In the genomic region with DNA sequence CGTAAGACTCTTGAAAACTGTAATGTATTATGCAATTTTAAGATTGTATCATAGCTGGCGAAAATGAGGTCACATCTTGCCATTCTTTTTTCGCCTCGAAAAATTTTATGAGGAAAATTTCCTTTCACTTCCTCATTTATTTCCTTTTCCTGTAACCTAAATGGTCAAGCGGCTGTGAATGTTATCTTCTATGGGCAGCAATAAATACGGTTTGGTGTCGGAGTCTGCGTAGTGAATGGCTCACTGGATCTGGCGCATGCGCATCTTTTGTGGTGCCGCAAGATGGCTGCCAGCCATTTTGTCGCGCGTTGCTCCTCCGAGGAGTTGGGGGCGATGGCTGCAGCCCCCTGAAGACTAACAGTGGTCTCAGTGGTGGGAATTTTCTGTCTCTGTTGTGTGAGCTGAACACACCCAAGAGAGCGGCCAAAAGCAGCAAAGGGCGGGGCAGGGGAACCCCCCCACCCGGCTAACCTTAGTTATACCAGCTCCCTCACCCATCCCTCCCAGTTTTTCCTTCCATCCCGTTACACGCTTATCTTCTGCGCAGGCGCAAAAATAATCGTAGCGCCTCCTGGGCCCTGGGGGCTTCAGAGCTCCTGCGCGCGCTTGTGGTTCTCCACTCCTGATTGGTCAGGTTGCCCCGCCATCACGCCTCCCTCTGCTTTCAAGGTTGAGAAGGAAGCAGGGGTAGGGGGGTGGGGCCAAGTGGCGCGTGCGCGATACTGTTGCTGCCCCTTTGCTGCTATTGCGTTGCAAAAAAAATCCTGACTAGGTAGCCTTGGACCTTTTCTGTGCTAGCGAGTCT, we compare ENCODE assay signal across 1 cellular context.
TF ChIP-seq lines count a peak whose summit lies in the region.

A gene (plus strand): TSS at position 722 of the 805 bp plus-strand sequence. CDS start 568 bp downstream, outside the sequence.

TF ChIP-seq in HepG2, 621 proteins besides CTCF, POLR2A, EP300 and RAD21 (continued from another document and continues in another):
- TF ChIP-seq, protein P1, sequence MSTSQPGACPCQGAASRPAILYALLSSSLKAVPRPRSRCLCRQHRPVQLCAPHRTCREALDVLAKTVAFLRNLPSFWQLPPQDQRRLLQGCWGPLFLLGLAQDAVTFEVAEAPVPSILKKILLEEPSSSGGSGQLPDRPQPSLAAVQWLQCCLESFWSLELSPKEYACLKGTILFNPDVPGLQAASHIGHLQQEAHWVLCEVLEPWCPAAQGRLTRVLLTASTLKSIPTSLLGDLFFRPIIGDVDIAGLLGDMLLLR (CRISPR knock-in tag; IDR thresholded peaks at IDR 0.05): no peak
- peak; percentile 83 for TF ChIP-seq POLR2AphosphoS5 (IDR thresholded peaks at IDR 0.05; ENCODE audit: low read depth, low read length)
- TF ChIP-seq, protein P2, sequence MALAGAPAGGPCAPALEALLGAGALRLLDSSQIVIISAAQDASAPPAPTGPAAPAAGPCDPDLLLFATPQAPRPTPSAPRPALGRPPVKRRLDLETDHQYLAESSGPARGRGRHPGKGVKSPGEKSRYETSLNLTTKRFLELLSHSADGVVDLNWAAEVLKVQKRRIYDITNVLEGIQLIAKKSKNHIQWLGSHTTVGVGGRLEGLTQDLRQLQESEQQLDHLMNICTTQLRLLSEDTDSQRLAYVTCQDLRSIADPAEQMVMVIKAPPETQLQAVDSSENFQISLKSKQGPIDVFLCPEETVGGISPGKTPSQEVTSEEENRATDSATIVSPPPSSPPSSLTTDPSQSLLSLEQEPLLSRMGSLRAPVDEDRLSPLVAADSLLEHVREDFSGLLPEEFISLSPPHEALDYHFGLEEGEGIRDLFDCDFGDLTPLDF (CRISPR knock-in tag; IDR thresholded peaks at IDR 0.05): peak; percentile 95
- TF ChIP-seq GZF1 (CRISPR knock-in tag; IDR thresholded peaks at IDR 0.05): peak; percentile 82; the same call in 1 of the 2 replicates
- TF ChIP-seq, protein P3, sequence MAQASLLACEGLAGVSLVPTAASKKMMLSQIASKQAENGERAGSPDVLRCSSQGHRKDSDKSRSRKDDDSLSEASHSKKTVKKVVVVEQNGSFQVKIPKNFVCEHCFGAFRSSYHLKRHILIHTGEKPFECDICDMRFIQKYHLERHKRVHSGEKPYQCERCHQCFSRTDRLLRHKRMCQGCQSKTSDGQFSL (CRISPR knock-in tag; IDR thresholded peaks at IDR 0.05): peak; percentile 97
- no peak for TF ChIP-seq CBX5 (CRISPR knock-in tag; IDR thresholded peaks at IDR 0.05; ENCODE audit: borderline replicate concordance)
- no peak; the same call in 1 of the 2 replicates for TF ChIP-seq NCOR1 (IDR thresholded peaks at IDR 0.05; ENCODE audit: borderline replicate concordance, low read length)
- no peak for TF ChIP-seq MBD4 (IDR thresholded peaks at IDR 0.05; ENCODE audit: borderline replicate concordance, low read length)
- TF ChIP-seq, protein P4, sequence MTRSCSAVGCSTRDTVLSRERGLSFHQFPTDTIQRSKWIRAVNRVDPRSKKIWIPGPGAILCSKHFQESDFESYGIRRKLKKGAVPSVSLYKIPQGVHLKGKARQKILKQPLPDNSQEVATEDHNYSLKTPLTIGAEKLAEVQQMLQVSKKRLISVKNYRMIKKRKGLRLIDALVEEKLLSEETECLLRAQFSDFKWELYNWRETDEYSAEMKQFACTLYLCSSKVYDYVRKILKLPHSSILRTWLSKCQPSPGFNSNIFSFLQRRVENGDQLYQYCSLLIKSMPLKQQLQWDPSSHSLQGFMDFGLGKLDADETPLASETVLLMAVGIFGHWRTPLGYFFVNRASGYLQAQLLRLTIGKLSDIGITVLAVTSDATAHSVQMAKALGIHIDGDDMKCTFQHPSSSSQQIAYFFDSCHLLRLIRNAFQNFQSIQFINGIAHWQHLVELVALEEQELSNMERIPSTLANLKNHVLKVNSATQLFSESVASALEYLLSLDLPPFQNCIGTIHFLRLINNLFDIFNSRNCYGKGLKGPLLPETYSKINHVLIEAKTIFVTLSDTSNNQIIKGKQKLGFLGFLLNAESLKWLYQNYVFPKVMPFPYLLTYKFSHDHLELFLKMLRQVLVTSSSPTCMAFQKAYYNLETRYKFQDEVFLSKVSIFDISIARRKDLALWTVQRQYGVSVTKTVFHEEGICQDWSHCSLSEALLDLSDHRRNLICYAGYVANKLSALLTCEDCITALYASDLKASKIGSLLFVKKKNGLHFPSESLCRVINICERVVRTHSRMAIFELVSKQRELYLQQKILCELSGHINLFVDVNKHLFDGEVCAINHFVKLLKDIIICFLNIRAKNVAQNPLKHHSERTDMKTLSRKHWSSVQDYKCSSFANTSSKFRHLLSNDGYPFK (CRISPR knock-in tag; IDR thresholded peaks at IDR 0.05; ENCODE audit: borderline replicate concordance): peak; percentile 15; the same call in 1 of the 2 replicates
- TF ChIP-seq KDM5A (IDR thresholded peaks at IDR 0.05; ENCODE audit: borderline replicate concordance, low read length): no peak
- TF ChIP-seq ZNF550 (CRISPR knock-in tag; IDR thresholded peaks at IDR 0.05; ENCODE audit: borderline replicate concordance): no peak
- TF ChIP-seq ZBTB3 (CRISPR knock-in tag; IDR thresholded peaks at IDR 0.05; ENCODE audit: borderline replicate concordance, low read depth): no peak
- no peak for TF ChIP-seq ZNF224 (CRISPR knock-in tag; IDR thresholded peaks at IDR 0.05)
- TF ChIP-seq NCOA2 (CRISPR knock-in tag; IDR thresholded peaks at IDR 0.05): no peak
- no peak for TF ChIP-seq KDM1A (CRISPR knock-in tag; IDR thresholded peaks at IDR 0.05)
- TF ChIP-seq, protein P5, sequence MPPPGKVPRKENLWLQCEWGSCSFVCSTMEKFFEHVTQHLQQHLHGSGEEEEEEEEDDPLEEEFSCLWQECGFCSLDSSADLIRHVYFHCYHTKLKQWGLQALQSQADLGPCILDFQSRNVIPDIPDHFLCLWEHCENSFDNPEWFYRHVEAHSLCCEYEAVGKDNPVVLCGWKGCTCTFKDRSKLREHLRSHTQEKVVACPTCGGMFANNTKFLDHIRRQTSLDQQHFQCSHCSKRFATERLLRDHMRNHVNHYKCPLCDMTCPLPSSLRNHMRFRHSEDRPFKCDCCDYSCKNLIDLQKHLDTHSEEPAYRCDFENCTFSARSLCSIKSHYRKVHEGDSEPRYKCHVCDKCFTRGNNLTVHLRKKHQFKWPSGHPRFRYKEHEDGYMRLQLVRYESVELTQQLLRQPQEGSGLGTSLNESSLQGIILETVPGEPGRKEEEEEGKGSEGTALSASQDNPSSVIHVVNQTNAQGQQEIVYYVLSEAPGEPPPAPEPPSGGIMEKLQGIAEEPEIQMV (CRISPR knock-in tag; IDR thresholded peaks at IDR 0.05; ENCODE audit: low read depth): no peak
- no peak for TF ChIP-seq RBAK (CRISPR knock-in tag; IDR thresholded peaks at IDR 0.05)
- TF ChIP-seq ZNF564 (CRISPR knock-in tag; IDR thresholded peaks at IDR 0.05): no peak
- TF ChIP-seq FOXA3 (CRISPR knock-in tag; IDR thresholded peaks at IDR 0.05): peak; percentile 19; the same call in 1 of the 2 replicates
- TF ChIP-seq ZC3H4 (CRISPR knock-in tag; IDR thresholded peaks at IDR 0.05; ENCODE audit: borderline replicate concordance): no peak
- TF ChIP-seq ZNF350 (CRISPR knock-in tag; IDR thresholded peaks at IDR 0.05; ENCODE audit: borderline replicate concordance, low read depth): peak; percentile 45; the same call in 1 of the 2 replicates
- no peak for TF ChIP-seq EEA1 (CRISPR knock-in tag; IDR thresholded peaks at IDR 0.05; ENCODE audit: borderline replicate concordance)
- peak; percentile 2; the same call in 1 of the 2 replicates for TF ChIP-seq TARDBP (CRISPR knock-in tag; IDR thresholded peaks at IDR 0.05)
- TF ChIP-seq, protein P6, sequence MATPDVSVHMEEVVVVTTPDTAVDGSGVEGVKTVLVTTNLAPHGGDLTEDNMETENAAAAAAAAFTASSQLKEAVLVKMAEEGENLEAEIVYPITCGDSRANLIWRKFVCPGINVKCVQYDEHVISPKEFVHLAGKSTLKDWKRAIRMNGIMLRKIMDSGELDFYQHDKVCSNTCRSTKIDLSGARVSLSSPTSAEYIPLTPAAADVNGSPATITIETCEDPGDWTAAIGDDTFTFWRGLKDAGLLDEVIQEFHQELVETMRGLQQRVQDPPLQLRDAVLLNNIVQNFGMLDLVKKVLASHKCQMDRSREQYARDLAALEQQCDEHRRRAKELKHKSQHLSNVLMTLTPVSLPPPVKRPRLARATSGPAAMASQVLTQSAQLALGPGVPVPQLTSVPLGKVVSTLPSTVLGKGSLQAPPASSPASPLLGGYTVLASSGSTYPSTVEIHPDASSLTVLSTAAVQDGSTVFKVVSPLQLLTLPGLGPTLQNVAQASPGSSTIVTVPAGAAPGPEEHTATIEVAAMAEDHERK (CRISPR knock-in tag; IDR thresholded peaks at IDR 0.05; ENCODE audit: low read depth): no peak
- TF ChIP-seq CBFB (CRISPR knock-in tag; IDR thresholded peaks at IDR 0.05): no peak
- peak; percentile 19; the same call in 1 of the 2 replicates for TF ChIP-seq ZNF572 (CRISPR knock-in tag; IDR thresholded peaks at IDR 0.05)
- TF ChIP-seq, protein P7, sequence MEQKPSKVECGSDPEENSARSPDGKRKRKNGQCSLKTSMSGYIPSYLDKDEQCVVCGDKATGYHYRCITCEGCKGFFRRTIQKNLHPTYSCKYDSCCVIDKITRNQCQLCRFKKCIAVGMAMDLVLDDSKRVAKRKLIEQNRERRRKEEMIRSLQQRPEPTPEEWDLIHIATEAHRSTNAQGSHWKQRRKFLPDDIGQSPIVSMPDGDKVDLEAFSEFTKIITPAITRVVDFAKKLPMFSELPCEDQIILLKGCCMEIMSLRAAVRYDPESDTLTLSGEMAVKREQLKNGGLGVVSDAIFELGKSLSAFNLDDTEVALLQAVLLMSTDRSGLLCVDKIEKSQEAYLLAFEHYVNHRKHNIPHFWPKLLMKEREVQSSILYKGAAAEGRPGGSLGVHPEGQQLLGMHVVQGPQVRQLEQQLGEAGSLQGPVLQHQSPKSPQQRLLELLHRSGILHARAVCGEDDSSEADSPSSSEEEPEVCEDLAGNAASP (CRISPR knock-in tag; IDR thresholded peaks at IDR 0.05; ENCODE audit: borderline replicate concordance): no peak
- TF ChIP-seq ERF (CRISPR knock-in tag; IDR thresholded peaks at IDR 0.05): no peak
- TF ChIP-seq, protein P8, sequence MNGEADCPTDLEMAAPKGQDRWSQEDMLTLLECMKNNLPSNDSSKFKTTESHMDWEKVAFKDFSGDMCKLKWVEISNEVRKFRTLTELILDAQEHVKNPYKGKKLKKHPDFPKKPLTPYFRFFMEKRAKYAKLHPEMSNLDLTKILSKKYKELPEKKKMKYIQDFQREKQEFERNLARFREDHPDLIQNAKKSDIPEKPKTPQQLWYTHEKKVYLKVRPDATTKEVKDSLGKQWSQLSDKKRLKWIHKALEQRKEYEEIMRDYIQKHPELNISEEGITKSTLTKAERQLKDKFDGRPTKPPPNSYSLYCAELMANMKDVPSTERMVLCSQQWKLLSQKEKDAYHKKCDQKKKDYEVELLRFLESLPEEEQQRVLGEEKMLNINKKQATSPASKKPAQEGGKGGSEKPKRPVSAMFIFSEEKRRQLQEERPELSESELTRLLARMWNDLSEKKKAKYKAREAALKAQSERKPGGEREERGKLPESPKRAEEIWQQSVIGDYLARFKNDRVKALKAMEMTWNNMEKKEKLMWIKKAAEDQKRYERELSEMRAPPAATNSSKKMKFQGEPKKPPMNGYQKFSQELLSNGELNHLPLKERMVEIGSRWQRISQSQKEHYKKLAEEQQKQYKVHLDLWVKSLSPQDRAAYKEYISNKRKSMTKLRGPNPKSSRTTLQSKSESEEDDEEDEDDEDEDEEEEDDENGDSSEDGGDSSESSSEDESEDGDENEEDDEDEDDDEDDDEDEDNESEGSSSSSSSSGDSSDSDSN (CRISPR knock-in tag; IDR thresholded peaks at IDR 0.05): no peak
- TF ChIP-seq ZNF451 (CRISPR knock-in tag; IDR thresholded peaks at IDR 0.05): 0 out of 2 replicates have a peak, but pooled peaks have one; percentile 55
- TF ChIP-seq, protein P9, sequence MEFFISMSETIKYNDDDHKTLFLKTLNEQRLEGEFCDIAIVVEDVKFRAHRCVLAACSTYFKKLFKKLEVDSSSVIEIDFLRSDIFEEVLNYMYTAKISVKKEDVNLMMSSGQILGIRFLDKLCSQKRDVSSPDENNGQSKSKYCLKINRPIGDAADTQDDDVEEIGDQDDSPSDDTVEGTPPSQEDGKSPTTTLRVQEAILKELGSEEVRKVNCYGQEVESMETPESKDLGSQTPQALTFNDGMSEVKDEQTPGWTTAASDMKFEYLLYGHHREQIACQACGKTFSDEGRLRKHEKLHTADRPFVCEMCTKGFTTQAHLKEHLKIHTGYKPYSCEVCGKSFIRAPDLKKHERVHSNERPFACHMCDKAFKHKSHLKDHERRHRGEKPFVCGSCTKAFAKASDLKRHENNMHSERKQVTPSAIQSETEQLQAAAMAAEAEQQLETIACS (CRISPR knock-in tag; IDR thresholded peaks at IDR 0.05): no peak; the same call in 1 of the 2 replicates
- TF ChIP-seq ZFP41 (CRISPR knock-in tag; IDR thresholded peaks at IDR 0.05; ENCODE audit: borderline replicate concordance): no peak
- TF ChIP-seq, protein P10, sequence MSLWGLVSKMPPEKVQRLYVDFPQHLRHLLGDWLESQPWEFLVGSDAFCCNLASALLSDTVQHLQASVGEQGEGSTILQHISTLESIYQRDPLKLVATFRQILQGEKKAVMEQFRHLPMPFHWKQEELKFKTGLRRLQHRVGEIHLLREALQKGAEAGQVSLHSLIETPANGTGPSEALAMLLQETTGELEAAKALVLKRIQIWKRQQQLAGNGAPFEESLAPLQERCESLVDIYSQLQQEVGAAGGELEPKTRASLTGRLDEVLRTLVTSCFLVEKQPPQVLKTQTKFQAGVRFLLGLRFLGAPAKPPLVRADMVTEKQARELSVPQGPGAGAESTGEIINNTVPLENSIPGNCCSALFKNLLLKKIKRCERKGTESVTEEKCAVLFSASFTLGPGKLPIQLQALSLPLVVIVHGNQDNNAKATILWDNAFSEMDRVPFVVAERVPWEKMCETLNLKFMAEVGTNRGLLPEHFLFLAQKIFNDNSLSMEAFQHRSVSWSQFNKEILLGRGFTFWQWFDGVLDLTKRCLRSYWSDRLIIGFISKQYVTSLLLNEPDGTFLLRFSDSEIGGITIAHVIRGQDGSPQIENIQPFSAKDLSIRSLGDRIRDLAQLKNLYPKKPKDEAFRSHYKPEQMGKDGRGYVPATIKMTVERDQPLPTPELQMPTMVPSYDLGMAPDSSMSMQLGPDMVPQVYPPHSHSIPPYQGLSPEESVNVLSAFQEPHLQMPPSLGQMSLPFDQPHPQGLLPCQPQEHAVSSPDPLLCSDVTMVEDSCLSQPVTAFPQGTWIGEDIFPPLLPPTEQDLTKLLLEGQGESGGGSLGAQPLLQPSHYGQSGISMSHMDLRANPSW (CRISPR knock-in tag; IDR thresholded peaks at IDR 0.05; ENCODE audit: borderline replicate concordance): no peak; the same call in 1 of the 2 replicates
- TF ChIP-seq, protein P11, sequence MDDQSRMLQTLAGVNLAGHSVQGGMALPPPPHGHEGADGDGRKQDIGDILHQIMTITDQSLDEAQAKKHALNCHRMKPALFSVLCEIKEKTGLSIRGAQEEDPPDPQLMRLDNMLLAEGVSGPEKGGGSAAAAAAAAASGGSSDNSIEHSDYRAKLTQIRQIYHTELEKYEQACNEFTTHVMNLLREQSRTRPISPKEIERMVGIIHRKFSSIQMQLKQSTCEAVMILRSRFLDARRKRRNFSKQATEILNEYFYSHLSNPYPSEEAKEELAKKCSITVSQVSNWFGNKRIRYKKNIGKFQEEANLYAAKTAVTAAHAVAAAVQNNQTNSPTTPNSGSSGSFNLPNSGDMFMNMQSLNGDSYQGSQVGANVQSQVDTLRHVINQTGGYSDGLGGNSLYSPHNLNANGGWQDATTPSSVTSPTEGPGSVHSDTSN (CRISPR knock-in tag; IDR thresholded peaks at IDR 0.05; ENCODE audit: borderline replicate concordance): no peak
- no peak for TF ChIP-seq MAF1 (CRISPR knock-in tag; IDR thresholded peaks at IDR 0.05; ENCODE audit: borderline replicate concordance)
